ENCODE assay signal across 1 cellular context in the genomic region with DNA sequence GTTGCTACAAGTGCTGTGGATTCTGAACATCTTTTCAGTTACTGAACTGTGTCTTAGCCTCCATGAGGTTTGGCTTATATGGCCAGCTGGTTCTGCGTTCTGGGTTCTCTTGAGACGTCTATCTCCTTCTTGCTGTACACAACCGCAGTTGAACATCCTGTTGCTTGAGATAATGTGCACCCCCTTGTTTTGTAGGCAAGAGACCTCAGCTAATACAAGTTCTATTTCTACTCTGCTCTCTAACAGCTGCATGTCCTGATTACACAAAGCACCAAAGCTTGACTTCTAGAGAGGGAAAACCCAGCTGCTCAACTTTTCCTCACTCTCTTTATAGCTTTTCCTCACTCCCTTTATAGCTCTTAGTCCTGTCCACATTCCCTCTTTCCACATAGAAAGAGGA.
TF ChIP-seq lines count a peak whose summit lies in the region.

No MANE protein-coding gene starts in this region.

TF ChIP-seq in K562, 482 proteins besides CTCF, POLR2A, EP300 and RAD21 (continued from another document):
- TF ChIP-seq, protein P1, sequence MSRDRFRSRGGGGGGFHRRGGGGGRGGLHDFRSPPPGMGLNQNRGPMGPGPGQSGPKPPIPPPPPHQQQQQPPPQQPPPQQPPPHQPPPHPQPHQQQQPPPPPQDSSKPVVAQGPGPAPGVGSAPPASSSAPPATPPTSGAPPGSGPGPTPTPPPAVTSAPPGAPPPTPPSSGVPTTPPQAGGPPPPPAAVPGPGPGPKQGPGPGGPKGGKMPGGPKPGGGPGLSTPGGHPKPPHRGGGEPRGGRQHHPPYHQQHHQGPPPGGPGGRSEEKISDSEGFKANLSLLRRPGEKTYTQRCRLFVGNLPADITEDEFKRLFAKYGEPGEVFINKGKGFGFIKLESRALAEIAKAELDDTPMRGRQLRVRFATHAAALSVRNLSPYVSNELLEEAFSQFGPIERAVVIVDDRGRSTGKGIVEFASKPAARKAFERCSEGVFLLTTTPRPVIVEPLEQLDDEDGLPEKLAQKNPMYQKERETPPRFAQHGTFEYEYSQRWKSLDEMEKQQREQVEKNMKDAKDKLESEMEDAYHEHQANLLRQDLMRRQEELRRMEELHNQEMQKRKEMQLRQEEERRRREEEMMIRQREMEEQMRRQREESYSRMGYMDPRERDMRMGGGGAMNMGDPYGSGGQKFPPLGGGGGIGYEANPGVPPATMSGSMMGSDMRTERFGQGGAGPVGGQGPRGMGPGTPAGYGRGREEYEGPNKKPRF (IDR thresholded peaks at IDR 0.05; ENCODE audit: low read depth, low read length): no peak
- TF ChIP-seq ZEB2 (IDR thresholded peaks at IDR 0.05) (no peak), KAT8 (IDR thresholded peaks at IDR 0.05; ENCODE audit: low read depth) (no peak), SMARCA5 (IDR thresholded peaks at IDR 0.05) (no peak), ADNP (tag; IDR thresholded peaks at IDR 0.05) (no peak), POLR2AphosphoS5 (IDR thresholded peaks at IDR 0.05; ENCODE audit: control insufficient read depth, insufficient read depth, low read depth, low read length) (peak; percentile 93), CREM (IDR thresholded peaks at IDR 0.05; ENCODE audit: low read depth) (peak; percentile 30; the same call in 1 of the 2 replicates), ZNF3 (CRISPR knock-in tag; IDR thresholded peaks at IDR 0.05) (no peak), SAP30 (IDR thresholded peaks at IDR 0.05; ENCODE audit: borderline replicate concordance, insufficient read depth, low read depth, low read length, poor library complexity, severe bottlenecking) (no peak), GATAD2B (IDR thresholded peaks at IDR 0.05; ENCODE audit: borderline replicate concordance) (no peak), ZNF232 (CRISPR knock-in tag; IDR thresholded peaks at IDR 0.05) (no peak), CBFA2T2 (conservative IDR thresholded peaks at IDR 0.05) (peak; percentile 92), SP1 (CRISPR knock-in tag; IDR thresholded peaks at IDR 0.05) (no peak), RB1 (IDR thresholded peaks at IDR 0.05; ENCODE audit: low read depth) (no peak), SIN3A (IDR thresholded peaks at IDR 0.05; ENCODE audit: borderline replicate concordance in 2 of 2, control insufficient read depth in 1 of 2, low read depth in 2 of 2, low read length in 2 of 2) (peak in 1 of 2 experiments; percentile 42; a peak in 1 of 4 replicates), SRSF3 (IDR thresholded peaks at IDR 0.05; ENCODE audit: insufficient read depth, low read length) (no peak), MEF2A (IDR thresholded peaks at IDR 0.05; ENCODE audit: control insufficient read depth, low read depth, low read length) (peak; percentile 84), KLF16 (IDR thresholded peaks at IDR 0.05) (peak; percentile 85), WHSC1 (IDR thresholded peaks at IDR 0.05; ENCODE audit: low read length) (no peak), LARP7 (IDR thresholded peaks at IDR 0.05) (no peak), SOX6 (IDR thresholded peaks at IDR 0.05) (peak; percentile 48; the same call in 1 of the 2 replicates), ZNF551 (CRISPR knock-in tag; IDR thresholded peaks at IDR 0.05) (no peak), NFE2 (IDR thresholded peaks at IDR 0.05; ENCODE audit: low read depth) (0 out of 2 replicates have a peak, but pooled peaks have one; percentile 24), MAFG (tag; conservative IDR thresholded peaks at IDR 0.05) (no peak), CCAR2 (IDR thresholded peaks at IDR 0.05; ENCODE audit: low read depth, low read length) (no peak), ZNF324 (CRISPR knock-in tag; IDR thresholded peaks at IDR 0.05) (no peak), TBL1XR1 (IDR thresholded peaks at IDR 0.05; ENCODE audit: low read length in 2 of 2) (no peak), ZNF445 (CRISPR knock-in tag; IDR thresholded peaks at IDR 0.05; ENCODE audit: low read depth) (no peak), PYGO2 (tag; IDR thresholded peaks at IDR 0.05) (no peak), GATA2 (CRISPR knock-in tag; IDR thresholded peaks at IDR 0.05) (peak; percentile 88), ZNF134 (CRISPR knock-in tag; conservative IDR thresholded peaks at IDR 0.05) (no peak), ZNF41 (CRISPR knock-in tag; conservative IDR thresholded peaks at IDR 0.05) (no peak), PTTG1 (tag; IDR thresholded peaks at IDR 0.05; ENCODE audit: low read depth) (no peak), EHMT2 (IDR thresholded peaks at IDR 0.05) (peak; percentile 70; the same call in 1 of the 2 replicates), MBD2 (IDR thresholded peaks at IDR 0.05; ENCODE audit: borderline replicate concordance, low read depth) (no peak)
- TF ChIP-seq, protein P2, sequence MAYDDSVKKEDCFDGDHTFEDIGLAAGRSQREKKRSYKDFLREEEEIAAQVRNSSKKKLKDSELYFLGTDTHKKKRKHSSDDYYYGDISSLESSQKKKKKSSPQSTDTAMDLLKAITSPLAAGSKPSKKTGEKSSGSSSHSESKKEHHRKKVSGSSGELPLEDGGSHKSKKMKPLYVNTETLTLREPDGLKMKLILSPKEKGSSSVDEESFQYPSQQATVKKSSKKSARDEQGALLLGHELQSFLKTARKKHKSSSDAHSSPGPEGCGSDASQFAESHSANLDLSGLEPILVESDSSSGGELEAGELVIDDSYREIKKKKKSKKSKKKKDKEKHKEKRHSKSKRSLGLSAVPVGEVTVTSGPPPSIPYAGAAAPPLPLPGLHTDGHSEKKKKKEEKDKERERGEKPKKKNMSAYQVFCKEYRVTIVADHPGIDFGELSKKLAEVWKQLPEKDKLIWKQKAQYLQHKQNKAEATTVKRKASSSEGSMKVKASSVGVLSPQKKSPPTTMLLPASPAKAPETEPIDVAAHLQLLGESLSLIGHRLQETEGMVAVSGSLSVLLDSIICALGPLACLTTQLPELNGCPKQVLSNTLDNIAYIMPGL (CRISPR knock-in tag; IDR thresholded peaks at IDR 0.05): no peak
- TF ChIP-seq, protein P3, sequence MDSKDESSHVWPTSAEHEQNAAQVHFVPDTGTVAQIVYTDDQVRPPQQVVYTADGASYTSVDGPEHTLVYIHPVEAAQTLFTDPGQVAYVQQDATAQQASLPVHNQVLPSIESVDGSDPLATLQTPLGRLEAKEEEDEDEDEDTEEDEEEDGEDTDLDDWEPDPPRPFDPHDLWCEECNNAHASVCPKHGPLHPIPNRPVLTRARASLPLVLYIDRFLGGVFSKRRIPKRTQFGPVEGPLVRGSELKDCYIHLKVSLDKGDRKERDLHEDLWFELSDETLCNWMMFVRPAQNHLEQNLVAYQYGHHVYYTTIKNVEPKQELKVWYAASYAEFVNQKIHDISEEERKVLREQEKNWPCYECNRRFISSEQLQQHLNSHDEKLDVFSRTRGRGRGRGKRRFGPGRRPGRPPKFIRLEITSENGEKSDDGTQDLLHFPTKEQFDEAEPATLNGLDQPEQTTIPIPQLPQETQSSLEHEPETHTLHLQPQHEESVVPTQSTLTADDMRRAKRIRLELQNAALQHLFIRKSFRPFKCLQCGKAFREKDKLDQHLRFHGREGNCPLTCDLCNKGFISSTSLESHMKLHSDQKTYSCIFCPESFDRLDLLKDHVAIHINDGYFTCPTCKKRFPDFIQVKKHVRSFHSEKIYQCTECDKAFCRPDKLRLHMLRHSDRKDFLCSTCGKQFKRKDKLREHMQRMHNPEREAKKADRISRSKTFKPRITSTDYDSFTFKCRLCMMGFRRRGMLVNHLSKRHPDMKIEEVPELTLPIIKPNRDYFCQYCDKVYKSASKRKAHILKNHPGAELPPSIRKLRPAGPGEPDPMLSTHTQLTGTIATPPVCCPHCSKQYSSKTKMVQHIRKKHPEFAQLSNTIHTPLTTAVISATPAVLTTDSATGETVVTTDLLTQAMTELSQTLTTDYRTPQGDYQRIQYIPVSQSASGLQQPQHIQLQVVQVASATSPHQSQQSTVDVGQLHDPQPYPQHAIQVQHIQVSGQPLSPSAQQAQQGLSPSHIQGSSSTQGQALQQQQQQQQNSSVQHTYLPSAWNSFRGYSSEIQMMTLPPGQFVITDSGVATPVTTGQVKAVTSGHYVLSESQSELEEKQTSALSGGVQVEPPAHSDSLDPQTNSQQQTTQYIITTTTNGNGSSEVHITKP (IDR thresholded peaks at IDR 0.05; ENCODE audit: partially characterized antibody): no peak
- TF ChIP-seq, protein P4, sequence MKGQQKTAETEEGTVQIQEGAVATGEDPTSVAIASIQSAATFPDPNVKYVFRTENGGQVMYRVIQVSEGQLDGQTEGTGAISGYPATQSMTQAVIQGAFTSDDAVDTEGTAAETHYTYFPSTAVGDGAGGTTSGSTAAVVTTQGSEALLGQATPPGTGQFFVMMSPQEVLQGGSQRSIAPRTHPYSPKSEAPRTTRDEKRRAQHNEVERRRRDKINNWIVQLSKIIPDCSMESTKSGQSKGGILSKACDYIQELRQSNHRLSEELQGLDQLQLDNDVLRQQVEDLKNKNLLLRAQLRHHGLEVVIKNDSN (CRISPR knock-in tag; IDR thresholded peaks at IDR 0.05): no peak
- TF ChIP-seq, protein P5, sequence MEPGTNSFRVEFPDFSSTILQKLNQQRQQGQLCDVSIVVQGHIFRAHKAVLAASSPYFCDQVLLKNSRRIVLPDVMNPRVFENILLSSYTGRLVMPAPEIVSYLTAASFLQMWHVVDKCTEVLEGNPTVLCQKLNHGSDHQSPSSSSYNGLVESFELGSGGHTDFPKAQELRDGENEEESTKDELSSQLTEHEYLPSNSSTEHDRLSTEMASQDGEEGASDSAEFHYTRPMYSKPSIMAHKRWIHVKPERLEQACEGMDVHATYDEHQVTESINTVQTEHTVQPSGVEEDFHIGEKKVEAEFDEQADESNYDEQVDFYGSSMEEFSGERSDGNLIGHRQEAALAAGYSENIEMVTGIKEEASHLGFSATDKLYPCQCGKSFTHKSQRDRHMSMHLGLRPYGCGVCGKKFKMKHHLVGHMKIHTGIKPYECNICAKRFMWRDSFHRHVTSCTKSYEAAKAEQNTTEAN (CRISPR knock-in tag; IDR thresholded peaks at IDR 0.05): no peak
